Comparison of ENCODE assay signal across 18 cellular contexts in the genomic region with DNA sequence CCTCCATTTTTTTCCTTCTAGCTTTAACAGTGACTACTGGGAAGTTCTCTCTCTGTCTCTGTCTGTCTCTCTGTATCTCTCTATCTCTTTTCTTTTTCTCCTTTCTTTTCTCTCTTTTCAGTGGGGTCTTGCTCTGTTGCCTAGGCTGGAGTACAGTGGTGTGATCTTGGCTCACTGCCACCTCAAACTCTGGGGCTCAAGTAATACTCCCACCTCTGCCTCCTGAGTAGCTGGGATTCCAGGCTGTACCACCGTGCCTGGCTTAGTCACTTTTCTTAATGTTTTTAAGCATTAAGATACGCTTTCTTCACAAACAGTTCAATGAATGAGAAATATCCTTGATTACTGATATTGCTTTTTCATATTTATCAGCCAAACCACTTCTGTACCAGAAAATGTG.
"Had no signal": no experiment of that assay in that cellular context is flagged by ENCODE, and none has a peak within 500 bp of the region (broad histone marks: within the 10 kb centered on the region; RNA-seq: fewer than 3 reads in every experiment).

No MANE protein-coding gene starts in this region.

- H3K27ac Mint-ChIP-seq: activated CD4-positive, alpha-beta memory T cell treated with anti-CD3 and anti-CD28 coated beads, Interleukin-2, amount 10 ng/mL, durations not matched to agents 7 days and 5 days; activated naive CD8-positive, alpha-beta T cell treated with anti-CD3 and anti-CD28 coated beads for 36 hours; activated T-cell treated with anti-CD3 and anti-CD28 coated beads, Interleukin-2, amount 50 U/mL, for 72 hours; effector memory CD8-positive, alpha-beta T cell; natural killer cell; stimulated activated naive CD8-positive, alpha-beta T cell treated with anti-CD3 and anti-CD28 coated beads, Interleukin-15, Interleukin-2, amounts not matched to agents 100 ng/mL and 50 ng/mL, for 24 hours had no signal

- DNase-seq: activated CD4-positive, alpha-beta memory T cell treated with anti-CD3 and anti-CD28 coated beads, Interleukin-2, amount 10 ng/mL, durations not matched to agents 7 days and 5 days; activated CD8-positive, alpha-beta memory T cell treated with anti-CD3 and anti-CD28 coated beads, Interleukin-2, amount 50 U/mL, for 4 hours; activated gamma-delta T cell treated with Interleukin-2 at 50 U/mL for 16 hours; activated naive CD8-positive, alpha-beta T cell treated with anti-CD3 and anti-CD28 coated beads for 36 hours; activated T-cell treated with anti-CD3 and anti-CD28 coated beads, Interleukin-2, amount 50 U/mL, for 72 hours; anterior cingulate cortex; cortex of kidney; effector memory CD8-positive, alpha-beta T cell; gastrocnemius medialis; lower lobe of right lung; mucosa of descending colon; natural killer cell; occipital lobe; stimulated activated CD4-positive, alpha-beta T cell treated with anti-CD3 and anti-CD28 coated beads, Interleukin-2, amount 100 ng/mL, for 48 hours; stimulated activated CD8-positive, alpha-beta memory T cell treated with anti-CD3 and anti-CD28 coated beads, Interleukin-4, amount 100 ng/mL, for 48 hours; T-helper 9 cell had no signal

- H3K27me3 Mint-ChIP-seq: activated CD4-positive, alpha-beta memory T cell treated with anti-CD3 and anti-CD28 coated beads, Interleukin-2, amount 10 ng/mL, durations not matched to agents 7 days and 5 days; activated naive CD8-positive, alpha-beta T cell treated with anti-CD3 and anti-CD28 coated beads for 36 hours; effector memory CD8-positive, alpha-beta T cell; stimulated activated naive CD8-positive, alpha-beta T cell treated with anti-CD3 and anti-CD28 coated beads, Interleukin-15, Interleukin-2, amounts not matched to agents 100 ng/mL and 50 ng/mL, for 24 hours had no signal

- H3K9me3 ChIP-seq: gastrocnemius medialis, lower lobe of right lung, mucosa of descending colon, thoracic aorta had no signal

- H3K9me3 Mint-ChIP-seq: activated CD4-positive, alpha-beta memory T cell treated with anti-CD3 and anti-CD28 coated beads, Interleukin-2, amount 10 ng/mL, durations not matched to agents 7 days and 5 days; activated naive CD8-positive, alpha-beta T cell treated with anti-CD3 and anti-CD28 coated beads for 36 hours; activated T-cell treated with anti-CD3 and anti-CD28 coated beads, Interleukin-2, amount 50 U/mL, for 72 hours; effector memory CD8-positive, alpha-beta T cell; natural killer cell; stimulated activated naive CD8-positive, alpha-beta T cell treated with anti-CD3 and anti-CD28 coated beads, Interleukin-15, Interleukin-2, amounts not matched to agents 100 ng/mL and 50 ng/mL, for 24 hours had no signal

- H3K4me3 ChIP-seq: gastrocnemius medialis, lower lobe of right lung, mucosa of descending colon, thoracic aorta had no signal

- H3K27me3 ChIP-seq: gastrocnemius medialis had no signal

- H3K36me3 ChIP-seq: gastrocnemius medialis, thoracic aorta had no signal

- H3K27ac ChIP-seq: gastrocnemius medialis, lower lobe of right lung, thoracic aorta had no signal

- ATAC-seq: activated T-cell treated with anti-CD3 and anti-CD28 coated beads, Interleukin-2, amount 50 U/mL, for 72 hours; effector memory CD8-positive, alpha-beta T cell; gastrocnemius medialis; lower lobe of right lung; mucosa of descending colon; natural killer cell had no signal

- H3K4me3 Mint-ChIP-seq: activated CD4-positive, alpha-beta memory T cell treated with anti-CD3 and anti-CD28 coated beads, Interleukin-2, amount 10 ng/mL, durations not matched to agents 7 days and 5 days; activated naive CD8-positive, alpha-beta T cell treated with anti-CD3 and anti-CD28 coated beads for 36 hours; activated T-cell treated with anti-CD3 and anti-CD28 coated beads, Interleukin-2, amount 50 U/mL, for 72 hours; effector memory CD8-positive, alpha-beta T cell; natural killer cell; stimulated activated naive CD8-positive, alpha-beta T cell treated with anti-CD3 and anti-CD28 coated beads, Interleukin-15, Interleukin-2, amounts not matched to agents 100 ng/mL and 50 ng/mL, for 24 hours had no signal

- H3K36me3 Mint-ChIP-seq: natural killer cell had no signal
